Comparison of ENCODE assay signal across 24 cellular contexts in the genomic region with DNA sequence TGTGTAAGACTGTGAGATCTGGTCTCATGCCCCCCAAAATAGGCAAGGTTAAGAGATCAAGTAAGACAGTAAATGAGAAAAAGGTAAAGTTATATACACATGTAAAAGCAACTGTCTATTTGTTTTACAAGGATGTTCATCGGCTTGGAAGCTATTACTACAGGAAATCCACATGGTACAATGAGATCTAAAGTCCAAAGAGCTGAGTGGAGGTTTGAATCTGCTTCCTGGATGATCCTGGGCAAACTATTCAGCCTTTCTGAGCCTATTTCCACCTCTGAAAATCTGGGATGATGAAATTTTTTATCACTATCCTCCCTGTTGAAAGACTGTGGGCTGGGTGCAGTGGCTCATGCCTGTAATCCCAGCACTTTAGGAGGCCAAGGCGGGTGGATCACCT.
A peak's percentile ranks its signal among the peaks of the same experiment; 100 is the strongest.
DNase-seq lines count a peak whose midpoint lies in the region; ATAC-seq and TF ChIP-seq lines count a peak whose summit lies in the region.
"Had no signal": no experiment of that assay in that cellular context is flagged by ENCODE, and none has a peak within 500 bp of the region (broad histone marks: within the 10 kb centered on the region; RNA-seq: fewer than 3 reads in every experiment).

No MANE protein-coding gene starts in this region.

- ATAC-seq in GM23338 (no peak), left colon (peak; percentile 92), mucosa of descending colon (peak; percentile 67), HG03025 (IDR thresholded peaks at IDR 0.05; ENCODE audit: low FRiP score, unreplicated experiment) (no peak), GM19397 (IDR thresholded peaks at IDR 0.05; ENCODE audit: unreplicated experiment) (no peak), GM21528 (IDR thresholded peaks at IDR 0.05; ENCODE audit: low FRiP score, unreplicated experiment) (no peak)
- ATAC-seq: CD8-positive, alpha-beta T cell; GM12878 had no signal

- no peaks in the 10 kb centered on the region for H3K4me1 ChIP-seq in GM23338 (ENCODE audit: insufficient read depth)
- H3K4me1 ChIP-seq in mucosa of descending colon (ENCODE audit: low read depth): no peaks in the 10 kb centered on the region
- H3K4me1 ChIP-seq: A549; BLaER1 treated with 17β-estradiol and CSF1 and Interleukin-3, amounts not matched to agents 10 nM and 100 nM; Caco-2 had no signal

- H3K27me3 ChIP-seq in GM23338 (ENCODE audit: insufficient read depth): no peaks in the 10 kb centered on the region
- H3K27me3 ChIP-seq: BLaER1 treated with 17β-estradiol and CSF1 and Interleukin-3, amounts not matched to agents 10 nM and 100 nM had no signal

- H3K36me3 ChIP-seq in GM23338 (ENCODE audit: insufficient read depth): no peaks in the 10 kb centered on the region
- no peaks in the 10 kb centered on the region for H3K36me3 ChIP-seq in mucosa of descending colon (ENCODE audit: low read depth)

- H3K36me3 Mint-ChIP-seq in GM23338 (ENCODE audit: low read depth): peaks cover 6% of the 10 kb centered on the region; the same call in 2 of the 3 replicates

- H3K79me2 ChIP-seq in GM23338 (replicated peaks; ENCODE audit: insufficient read depth): no peaks in the 10 kb centered on the region

- intact Hi-C loops in left colon (cut with DNase I, micrococcal nuclease) (no loop called here), mucosa of descending colon (cut with DNase I, micrococcal nuclease) (no loop called here)

- H4K20me1 ChIP-seq in GM23338 (replicated peaks; ENCODE audit: insufficient read depth): no peaks in the 10 kb centered on the region
- H4K20me1 ChIP-seq: BLaER1 treated with 17β-estradiol and CSF1 and Interleukin-3, amounts not matched to agents 10 nM and 100 nM had no signal

- no peak overlapping the region for H3K4me2 ChIP-seq in GM23338
- H3K4me2 ChIP-seq: A549; BLaER1 treated with 17β-estradiol and CSF1 and Interleukin-3, amounts not matched to agents 10 nM and 100 nM had no signal

- H3F3A ChIP-seq in GM23338 (replicated peaks; ENCODE audit: low read depth): no peaks in the 10 kb centered on the region

- TF ChIP-seq CTCF in GM23338 (conservative IDR thresholded peaks at IDR 0.05; ENCODE audit: low read depth in 2 of 2) (no peak), mucosa of descending colon (IDR thresholded peaks at IDR 0.05) (no peak)

- H3K27ac Mint-ChIP-seq in GM23338: 0 out of 2 replicates have a peak overlapping the region, but pooled peaks have one; percentile 48
- H3K27ac Mint-ChIP-seq: B cell; CD4-positive, alpha-beta T cell; CD8-positive, alpha-beta T cell had no signal

- DNase-seq in GM23338 (ENCODE audit: low spot score) (no peak), left colon (no peak), mucosa of descending colon (no peak)
- DNase-seq: AML-193; Caco-2; Calu3; CD4-positive, alpha-beta T cell; CD8-positive, alpha-beta T cell; DMS 273 treated with DMSO at 0.1 percent for 48 hours; DMS153; DMS53; DMS79; DND-41; EL; GDM1 had no signal

- H3K27ac ChIP-seq in GM23338 (ENCODE audit: low read depth): no peak overlapping the region
- H3K27ac ChIP-seq: 22Rv1; A549; BLaER1 treated with 17β-estradiol and CSF1 and Interleukin-3, amounts not matched to agents 10 nM and 100 nM; C4-2B had no signal

- H3K9me3 Mint-ChIP-seq in GM23338: no peaks in the 10 kb centered on the region
- H3K9me3 Mint-ChIP-seq: CD4-positive, alpha-beta T cell; CD8-positive, alpha-beta T cell had no signal

- no peak overlapping the region for H3K4me3 ChIP-seq in GM23338
- no peak overlapping the region for H3K4me3 ChIP-seq in mucosa of descending colon
- H3K4me3 ChIP-seq: A549; BLaER1 treated with 17β-estradiol and CSF1 and Interleukin-3, amounts not matched to agents 10 nM and 100 nM; GM12878 had no signal

- H3K4me1 Mint-ChIP-seq in GM23338: no peaks in the 10 kb centered on the region
- H3K4me1 Mint-ChIP-seq: B cell had no signal

- H3K9me2 ChIP-seq in GM23338 (ENCODE audit: insufficient read depth): no peaks in the 10 kb centered on the region

- H2AFZ ChIP-seq in GM23338: no peak overlapping the region

- H3K4me3 Mint-ChIP-seq in GM23338: no peak overlapping the region
- H3K4me3 Mint-ChIP-seq: B cell; CD4-positive, alpha-beta T cell; CD8-positive, alpha-beta T cell had no signal

- H3K9me3 ChIP-seq in mucosa of descending colon: no peaks in the 10 kb centered on the region
- H3K9me3 ChIP-seq: A549; BLaER1 treated with 17β-estradiol and CSF1 and Interleukin-3, amounts not matched to agents 10 nM and 100 nM; Caco-2 had no signal

- H3K27me3 Mint-ChIP-seq in GM23338 (ENCODE audit: insufficient read depth, low read depth, poor library complexity): peaks cover 4% of the 10 kb centered on the region
- H3K27me3 Mint-ChIP-seq: B cell; CD4-positive, alpha-beta T cell had no signal

TF ChIP-seq in GM23338, 12 proteins besides CTCF, POLR2A, EP300 and RAD21:
- TF ChIP-seq CREB1 (CRISPR knock-in tag; IDR thresholded peaks at IDR 0.05; ENCODE audit: low read depth): no peak
- TF ChIP-seq STAT1 (IDR thresholded peaks at IDR 0.05; ENCODE audit: unreplicated experiment): no peak
- TF ChIP-seq EZH2 (IDR thresholded peaks at IDR 0.05; ENCODE audit: low read depth, unreplicated experiment): no peak
- TF ChIP-seq POLR2AphosphoS5 (IDR thresholded peaks at IDR 0.05; ENCODE audit: low read depth): no peak

Comparison
In these comparisons a context has a peak if more than half of its experiments do, and no peak if none do; other contexts are left out.
1. ATAC-seq: peak in left colon (single experiment) and mucosa of descending colon (single experiment); none in GM23338 (single experiment), HG03025 (single experiment), GM19397 (single experiment) and GM21528 (single experiment).